1 cellular context compared by ENCODE assay signal in genomic region chr7:1712907-1713501, GRCh38.
TF ChIP-seq lines count a peak whose summit lies in the region.

No MANE protein-coding gene starts in this region.

TF ChIP-seq in SK-N-SH treated with all-trans-retinoic acid at 6 μM for 48 hours, 23 proteins besides CTCF, POLR2A, EP300 and RAD21 (continued from another document):
- TF ChIP-seq TSHZ2 (CRISPR knock-in tag; IDR thresholded peaks at IDR 0.05) (no peak), ZNF565 (CRISPR knock-in tag; conservative IDR thresholded peaks at IDR 0.05; ENCODE audit: low read depth) (no peak), TCF4 (CRISPR knock-in tag; IDR thresholded peaks at IDR 0.05; ENCODE audit: borderline replicate concordance) (no peak), CSDC2 (CRISPR knock-in tag; IDR thresholded peaks at IDR 0.05) (no peak), ESRRG (CRISPR knock-in tag; IDR thresholded peaks at IDR 0.05) (no peak)
- TF ChIP-seq, protein P1, sequence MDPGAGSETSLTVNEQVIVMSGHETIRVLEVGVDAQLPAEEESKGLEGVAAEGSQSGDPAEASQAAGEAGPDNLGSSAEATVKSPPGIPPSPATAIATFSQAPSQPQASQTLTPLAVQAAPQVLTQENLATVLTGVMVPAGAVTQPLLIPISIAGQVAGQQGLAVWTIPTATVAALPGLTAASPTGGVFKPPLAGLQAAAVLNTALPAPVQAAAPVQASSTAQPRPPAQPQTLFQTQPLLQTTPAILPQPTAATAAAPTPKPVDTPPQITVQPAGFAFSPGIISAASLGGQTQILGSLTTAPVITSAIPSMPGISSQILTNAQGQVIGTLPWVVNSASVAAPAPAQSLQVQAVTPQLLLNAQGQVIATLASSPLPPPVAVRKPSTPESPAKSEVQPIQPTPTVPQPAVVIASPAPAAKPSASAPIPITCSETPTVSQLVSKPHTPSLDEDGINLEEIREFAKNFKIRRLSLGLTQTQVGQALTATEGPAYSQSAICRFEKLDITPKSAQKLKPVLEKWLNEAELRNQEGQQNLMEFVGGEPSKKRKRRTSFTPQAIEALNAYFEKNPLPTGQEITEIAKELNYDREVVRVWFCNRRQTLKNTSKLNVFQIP (CRISPR knock-in tag; IDR thresholded peaks at IDR 0.05; ENCODE audit: borderline replicate concordance, low read depth), result no peak
